25 cellular contexts compared by ENCODE assay signal in the genomic region with DNA sequence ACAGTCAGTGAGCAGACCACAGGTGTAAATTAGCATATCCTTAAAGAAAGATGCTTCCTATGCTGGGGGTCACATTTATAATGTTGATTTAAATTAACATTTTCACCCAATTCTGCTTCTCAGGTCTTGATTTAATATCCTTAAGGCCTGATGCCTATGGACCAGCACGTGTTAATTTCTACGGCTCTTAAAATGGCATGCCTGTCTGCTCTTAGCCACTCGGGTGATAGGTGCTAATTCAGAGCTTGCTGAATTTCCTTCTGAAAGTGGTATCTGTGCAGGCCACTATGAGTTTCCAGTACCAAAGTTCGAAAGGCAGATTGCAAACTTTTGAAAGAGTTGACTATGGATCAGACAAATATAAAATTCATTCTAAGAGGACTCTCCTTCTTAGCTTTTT.
"Had no signal": no experiment of that assay in that cellular context is flagged by ENCODE, and none has a peak within 500 bp of the region (broad histone marks: within the 10 kb centered on the region; RNA-seq: fewer than 3 reads in every experiment).

No MANE protein-coding gene starts in this region.

- H3K4me3 ChIP-seq: MG63, Peyer's patch had no signal

- H3K4me1 Mint-ChIP-seq: activated B cell treated with CpG ODN at 0.5 μM for 24 hours; activated CD4-positive, alpha-beta T cell treated with anti-CD3 and anti-CD28 coated beads, Interleukin-2, amount 10 ng/mL, durations not matched to agents 24 days and 14 days; activated CD8-positive, alpha-beta memory T cell treated with anti-CD3 and anti-CD28 coated beads, Interleukin-2, amount 10 ng/mL, durations not matched to agents 7 days and 5 days; T-helper 17 cell had no signal

- ATAC-seq: activated CD8-positive, alpha-beta memory T cell treated with anti-CD3 and anti-CD28 coated beads, Interleukin-2, amount 10 ng/mL, durations not matched to agents 7 days and 5 days; activated T-cell treated with anti-CD3 and anti-CD28 coated beads, Interleukin-2, amount 50 U/mL, for 4 hours; T-helper 17 cell had no signal

- H3K27me3 Mint-ChIP-seq: activated B cell treated with CpG ODN at 0.5 μM for 24 hours; activated CD4-positive, alpha-beta T cell treated with anti-CD3 and anti-CD28 coated beads, Interleukin-2, amount 10 ng/mL, durations not matched to agents 24 days and 14 days; activated CD8-positive, alpha-beta memory T cell treated with anti-CD3 and anti-CD28 coated beads, Interleukin-2, amount 10 ng/mL, durations not matched to agents 7 days and 5 days; activated naive CD8-positive, alpha-beta T cell; brain; T-helper 17 cell had no signal

- H3K36me3 ChIP-seq: MG63, Peyer's patch had no signal

- H3K27ac ChIP-seq: Peyer's patch had no signal

- H3K4me1 ChIP-seq: Peyer's patch had no signal

- H3K9me3 ChIP-seq: MG63, Peyer's patch had no signal

- H3K27ac Mint-ChIP-seq: activated B cell treated with CpG ODN at 0.5 μM for 24 hours; activated CD4-positive, alpha-beta T cell treated with anti-CD3 and anti-CD28 coated beads, Interleukin-2, amount 10 ng/mL, durations not matched to agents 24 days and 14 days; activated CD8-positive, alpha-beta memory T cell treated with anti-CD3 and anti-CD28 coated beads, Interleukin-2, amount 10 ng/mL, durations not matched to agents 7 days and 5 days; activated naive CD4-positive, alpha-beta T cell treated with anti-CD3 and anti-CD28 coated beads for 36 hours; activated naive CD8-positive, alpha-beta T cell; T-helper 17 cell had no signal

- H3K4me3 Mint-ChIP-seq: activated B cell treated with CpG ODN at 0.5 μM for 24 hours; activated CD4-positive, alpha-beta T cell treated with anti-CD3 and anti-CD28 coated beads, Interleukin-2, amount 10 ng/mL, durations not matched to agents 24 days and 14 days; activated CD8-positive, alpha-beta memory T cell treated with anti-CD3 and anti-CD28 coated beads, Interleukin-2, amount 10 ng/mL, durations not matched to agents 7 days and 5 days; activated naive CD4-positive, alpha-beta T cell treated with anti-CD3 and anti-CD28 coated beads for 36 hours; activated naive CD8-positive, alpha-beta T cell; activated T-cell treated with anti-CD3 and anti-CD28 coated beads, Interleukin-2, amount 50 U/mL, for 4 hours; brain; T-helper 17 cell had no signal

- FAIRE-seq: astrocyte had no signal

- H3K36me3 Mint-ChIP-seq: activated CD8-positive, alpha-beta memory T cell treated with anti-CD3 and anti-CD28 coated beads, Interleukin-2, amount 10 ng/mL, durations not matched to agents 7 days and 5 days; activated naive CD8-positive, alpha-beta T cell; brain had no signal

- DNase-seq: activated B cell treated with CpG ODN at 0.5 μM for 24 hours; activated CD4-positive, alpha-beta T cell treated with anti-CD3 and anti-CD28 coated beads for 1 hour; activated CD4-positive, alpha-beta T cell treated with anti-CD3 and anti-CD28 coated beads, Interleukin-2, amount 10 ng/mL, durations not matched to agents 24 days and 14 days; activated CD4-positive, alpha-beta T cell treated with anti-CD3 and anti-CD28 coated beads, Interleukin-2, amount 50 U/mL, for 48 hours; activated CD8-positive, alpha-beta memory T cell treated with anti-CD3 and anti-CD28 coated beads, Interleukin-2, amount 10 ng/mL, durations not matched to agents 7 days and 5 days; activated effector memory CD4-positive, alpha-beta T cell treated with anti-CD3 and anti-CD28 coated beads, Interleukin-2, amount 50 U/mL, for 16 hours; activated naive CD4-positive, alpha-beta T cell treated with anti-CD3 and anti-CD28 coated beads for 36 hours; activated T-cell treated with anti-CD3 and anti-CD28 coated beads, Interleukin-2, amount 50 U/mL, for 4 hours; amygdala; MG63; MV-4-11; NCI-H1105; NCI-H1436; NCI-H1694 treated with DMSO at 0.1 percent for 48 hours; NCI-H2029 treated with DMSO at 0.1 percent for 48 hours; NCI-H345; NCI-H510A; NCI-H526 treated with DMSO at 0.1 percent for 48 hours; Peyer's patch; SIG-M5; T-helper 17 cell; T-helper 9 cell had no signal

- H3K9me3 Mint-ChIP-seq: activated B cell treated with CpG ODN at 0.5 μM for 24 hours; activated CD4-positive, alpha-beta T cell treated with anti-CD3 and anti-CD28 coated beads, Interleukin-2, amount 10 ng/mL, durations not matched to agents 24 days and 14 days; activated naive CD4-positive, alpha-beta T cell treated with anti-CD3 and anti-CD28 coated beads for 36 hours; brain had no signal

- H3K27me3 ChIP-seq: Peyer's patch had no signal
